ENCODE assay signal across 1 cellular context in genomic region chr12:11805680-11806079, GRCh38.
TF ChIP-seq lines count a peak whose summit lies in the region.

No MANE protein-coding gene starts in this region.

TF ChIP-seq in H1, 55 proteins besides CTCF, POLR2A, EP300 and RAD21:
- TF ChIP-seq POLR2AphosphoS5 (IDR thresholded peaks at IDR 0.05; ENCODE audit: low read depth, low read length) (no peak), SRF (IDR thresholded peaks at IDR 0.05; ENCODE audit: low read depth, low read length) (no peak), SP4 (IDR thresholded peaks at IDR 0.05; ENCODE audit: low read length) (no peak), RNF2 (IDR thresholded peaks at IDR 0.05; ENCODE audit: borderline replicate concordance, low read depth, low read length, missing control alignments, poor library complexity, severe bottlenecking) (no peak), KDM4A (IDR thresholded peaks at IDR 0.05; ENCODE audit: low read depth, low read length, severe bottlenecking) (no peak), CBX8 (IDR thresholded peaks at IDR 0.05; ENCODE audit: borderline replicate concordance, low read depth, low read length) (no peak), SIN3A (conservative IDR thresholded peaks at IDR 0.05 in 1 of 2, IDR thresholded peaks at IDR 0.05 in 1 of 2; ENCODE audit: low read depth in 1 of 2, low read length in 2 of 2) (no peak), PHF8 (conservative IDR thresholded peaks at IDR 0.05; ENCODE audit: low read depth, low read length) (no peak), BCL11A (IDR thresholded peaks at IDR 0.05; ENCODE audit: low read depth in 2 of 2, low read length in 2 of 2) (no peak), TEAD4 (IDR thresholded peaks at IDR 0.05; ENCODE audit: low read depth, low read length) (no peak), JUN (IDR thresholded peaks at IDR 0.05; ENCODE audit: low read depth, low read length) (no peak), FOSL1 (IDR thresholded peaks at IDR 0.05; ENCODE audit: insufficient read depth, low read depth, low read length) (no peak), TAF1 (IDR thresholded peaks at IDR 0.05; ENCODE audit: low read depth, low read length) (no peak), POU5F1 (IDR thresholded peaks at IDR 0.05; ENCODE audit: low read depth, low read length) (no peak), E2F6 (IDR thresholded peaks at IDR 0.05) (no peak), HDAC6 (IDR thresholded peaks at IDR 0.05; ENCODE audit: low read depth, low read length) (no peak), TCF12 (IDR thresholded peaks at IDR 0.05; ENCODE audit: low read depth, low read length) (no peak), GABPA (IDR thresholded peaks at IDR 0.05; ENCODE audit: borderline replicate concordance, insufficient read depth, low read length) (no peak)
- TF ChIP-seq, protein P1, sequence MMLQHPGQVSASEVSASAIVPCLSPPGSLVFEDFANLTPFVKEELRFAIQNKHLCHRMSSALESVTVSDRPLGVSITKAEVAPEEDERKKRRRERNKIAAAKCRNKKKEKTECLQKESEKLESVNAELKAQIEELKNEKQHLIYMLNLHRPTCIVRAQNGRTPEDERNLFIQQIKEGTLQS (IDR thresholded peaks at IDR 0.05; ENCODE audit: insufficient read depth, low read depth, low read length), result no peak
